Comparison of ENCODE assay signal across 1 cellular context in the genomic region with DNA sequence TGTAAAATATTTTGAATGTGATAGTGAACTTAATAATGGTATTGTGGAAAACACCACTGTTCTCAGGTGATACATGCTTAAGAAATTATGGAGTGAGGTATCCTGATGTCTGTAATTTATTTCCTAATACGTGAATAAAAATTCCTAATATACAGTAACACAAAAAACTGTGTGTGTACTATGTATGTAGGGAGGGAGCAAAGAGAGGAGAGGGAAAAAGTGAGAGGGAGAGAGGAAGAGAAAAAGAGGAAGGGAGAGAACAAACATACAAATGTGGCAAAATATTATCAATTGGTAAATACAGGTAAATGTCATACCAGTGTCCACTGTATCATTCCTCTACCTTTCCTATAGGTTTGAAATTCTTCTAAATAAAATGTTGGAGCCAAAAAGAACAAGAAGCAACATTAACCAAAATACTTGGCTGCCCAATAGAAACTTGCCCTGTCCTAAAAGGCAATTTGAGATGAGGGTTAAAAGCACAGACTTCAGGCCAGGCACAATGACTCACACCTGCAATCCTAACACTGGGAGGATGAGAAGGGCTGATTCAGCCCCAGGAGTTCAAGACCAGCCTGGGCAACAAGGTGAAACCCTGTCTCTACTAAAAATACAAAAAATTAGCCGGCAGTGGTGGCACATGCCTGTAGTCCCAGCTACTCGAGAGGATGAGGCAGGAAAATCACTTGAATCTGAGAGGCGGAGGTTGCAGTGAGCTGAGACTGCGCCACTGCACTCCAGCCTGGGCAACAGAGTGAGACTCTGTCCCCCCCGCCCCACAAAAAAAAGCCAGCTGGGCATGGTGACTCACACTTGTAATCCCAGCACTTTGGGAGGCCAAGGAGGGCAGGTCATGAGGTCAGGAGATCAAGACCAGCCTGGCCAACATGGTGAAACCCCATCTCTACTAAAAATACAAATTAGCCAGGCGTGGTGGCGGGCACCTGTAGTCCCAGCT.
A peak's percentile ranks its signal among the peaks of the same experiment; 100 is the strongest.
TF ChIP-seq lines count a peak whose summit lies in the region.

No MANE protein-coding gene starts in this region.

TF ChIP-seq in GM12878, 131 proteins besides CTCF, POLR2A, EP300 and RAD21:
- TF ChIP-seq NR2F1 (conservative IDR thresholded peaks at IDR 0.05), result 0 out of 2 replicates have a peak, but pooled peaks have one; percentile 31
- TF ChIP-seq, protein P1, sequence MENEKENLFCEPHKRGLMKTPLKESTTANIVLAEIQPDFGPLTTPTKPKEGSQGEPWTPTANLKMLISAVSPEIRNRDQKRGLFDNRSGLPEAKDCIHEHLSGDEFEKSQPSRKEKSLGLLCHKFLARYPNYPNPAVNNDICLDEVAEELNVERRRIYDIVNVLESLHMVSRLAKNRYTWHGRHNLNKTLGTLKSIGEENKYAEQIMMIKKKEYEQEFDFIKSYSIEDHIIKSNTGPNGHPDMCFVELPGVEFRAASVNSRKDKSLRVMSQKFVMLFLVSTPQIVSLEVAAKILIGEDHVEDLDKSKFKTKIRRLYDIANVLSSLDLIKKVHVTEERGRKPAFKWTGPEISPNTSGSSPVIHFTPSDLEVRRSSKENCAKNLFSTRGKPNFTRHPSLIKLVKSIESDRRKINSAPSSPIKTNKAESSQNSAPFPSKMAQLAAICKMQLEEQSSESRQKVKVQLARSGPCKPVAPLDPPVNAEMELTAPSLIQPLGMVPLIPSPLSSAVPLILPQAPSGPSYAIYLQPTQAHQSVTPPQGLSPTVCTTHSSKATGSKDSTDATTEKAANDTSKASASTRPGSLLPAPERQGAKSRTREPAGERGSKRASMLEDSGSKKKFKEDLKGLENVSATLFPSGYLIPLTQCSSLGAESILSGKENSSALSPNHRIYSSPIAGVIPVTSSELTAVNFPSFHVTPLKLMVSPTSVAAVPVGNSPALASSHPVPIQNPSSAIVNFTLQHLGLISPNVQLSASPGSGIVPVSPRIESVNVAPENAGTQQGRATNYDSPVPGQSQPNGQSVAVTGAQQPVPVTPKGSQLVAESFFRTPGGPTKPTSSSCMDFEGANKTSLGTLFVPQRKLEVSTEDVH (IDR thresholded peaks at IDR 0.05; ENCODE audit: low read depth, partially characterized antibody), result no peak
